Comparison of ENCODE assay signal across 23 cellular contexts in the genomic region with DNA sequence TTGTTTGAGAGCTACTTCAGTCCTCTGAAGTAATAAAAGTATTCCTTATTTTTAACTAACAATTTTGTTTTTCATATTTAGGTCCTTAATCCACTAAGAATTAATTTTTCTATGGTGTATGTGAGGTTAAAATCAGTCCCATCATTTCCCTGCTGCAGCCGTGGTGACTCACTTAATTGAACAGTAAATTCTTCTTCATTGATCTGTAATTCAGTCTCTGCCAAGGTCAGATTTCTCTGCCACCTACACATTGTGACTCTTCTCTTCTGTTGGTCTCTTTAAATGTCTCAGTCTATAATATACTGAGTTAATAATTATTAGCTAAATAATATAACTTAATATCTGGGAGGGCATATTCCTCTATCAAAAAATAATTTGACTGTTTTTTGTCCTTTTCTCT.
"Had no signal": no experiment of that assay in that cellular context is flagged by ENCODE, and none has a peak within 500 bp of the region (broad histone marks: within the 10 kb centered on the region; RNA-seq: fewer than 3 reads in every experiment).

No MANE protein-coding gene starts in this region.

- DNase-seq: activated CD4-positive, alpha-beta memory T cell treated with anti-CD3 and anti-CD28 coated beads for 36 hours; activated CD4-positive, alpha-beta T cell treated with anti-CD3 and anti-CD28 coated beads for 4 hours; activated CD8-positive, alpha-beta memory T cell treated with anti-CD3 and anti-CD28 coated beads, Interleukin-2, amount 50 U/mL, for 4 hours; activated effector memory CD4-positive, alpha-beta T cell treated with anti-CD3 and anti-CD28 coated beads, Interleukin-2, amount 50 U/mL, for 16 hours; activated naive CD4-positive, alpha-beta T cell treated with anti-CD3 and anti-CD28 coated beads for 36 hours; activated naive CD8-positive, alpha-beta T cell treated with anti-CD3 and anti-CD28 coated beads for 36 hours; activated T-cell treated with anti-CD3 and anti-CD28 coated beads, Interleukin-2, amount 50 U/mL, for 1 hour; adrenal gland; aorta; body of pancreas; colonic mucosa; dorsolateral prefrontal cortex; effector memory CD4-positive, alpha-beta T cell; erythroblast; left ventricle myocardium inferior; naive B cell; nucleus accumbens; psoas muscle; stimulated activated naive CD4-positive, alpha-beta T cell treated with Interleukin-2 at 50 U/mL for 16 hours had no signal

- H3K27ac ChIP-seq: adrenal gland, body of pancreas, colonic mucosa, dorsolateral prefrontal cortex, left ventricle myocardium inferior, parathyroid adenoma, psoas muscle, tibial nerve, VCaP had no signal

- H3K27me3 ChIP-seq: adrenal gland, body of pancreas, colonic mucosa, dorsolateral prefrontal cortex, tibial nerve had no signal

- ATAC-seq: body of pancreas, psoas muscle had no signal

- H3K9me3 ChIP-seq: adrenal gland, body of pancreas, colonic mucosa, left ventricle myocardium inferior, psoas muscle, tibial nerve had no signal

- H3K79me2 ChIP-seq: parathyroid adenoma had no signal

- H3K9ac ChIP-seq: parathyroid adenoma had no signal

- H3K36me3 ChIP-seq: colonic mucosa had no signal

- H2AFZ ChIP-seq: parathyroid adenoma had no signal

- H3K4me3 ChIP-seq: adrenal gland, body of pancreas, colonic mucosa, dorsolateral prefrontal cortex, left ventricle myocardium inferior, lung, psoas muscle, tibial nerve had no signal

- H3K4me1 ChIP-seq: body of pancreas, colonic mucosa, left ventricle myocardium inferior, parathyroid adenoma, psoas muscle, tibial nerve had no signal
